ENCODE assay signal across 10 cellular contexts in the genomic region with DNA sequence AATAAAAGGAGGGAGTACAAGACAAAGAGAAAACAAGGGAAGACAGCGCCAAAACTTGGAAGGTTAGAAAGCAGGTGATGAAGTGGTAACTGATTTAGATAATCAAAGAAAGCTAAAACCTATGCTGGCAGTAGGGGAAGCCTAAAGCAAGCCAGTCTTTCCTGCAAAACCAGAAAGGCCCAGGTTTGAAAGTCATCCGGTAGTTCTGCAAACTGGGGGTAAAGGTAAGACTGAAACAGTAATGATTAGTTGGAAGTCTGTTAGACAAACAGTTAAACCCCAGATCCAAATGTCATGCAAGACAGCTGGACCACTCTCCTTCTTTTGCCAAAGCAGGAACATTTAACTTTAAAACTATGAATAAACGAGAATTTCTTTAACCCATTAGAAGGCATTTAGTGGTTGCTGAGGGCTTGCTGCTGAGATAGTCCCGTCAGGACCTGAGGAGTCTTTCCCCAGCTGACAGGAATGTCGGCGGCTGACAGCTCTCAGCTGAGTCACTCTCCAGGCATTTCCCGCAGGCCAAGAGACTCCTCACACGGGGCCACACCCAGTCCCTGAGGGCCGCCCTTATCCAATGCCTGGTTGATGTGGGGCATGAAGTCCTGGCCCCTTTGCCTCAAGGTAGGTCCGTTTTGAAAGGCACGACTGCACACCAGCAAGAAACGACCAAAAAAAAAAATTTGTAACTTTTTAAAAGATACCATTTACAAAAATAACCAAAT. TPM values are rescaled to one million over a fixed set of nuclear protein-coding genes. Genes with fewer than 3 reads are reported as not detected.
DNase-seq lines count a peak whose midpoint lies in the region; ATAC-seq, FAIRE-seq and TF ChIP-seq lines count a peak whose summit lies in the region.
"Had no signal": no experiment of that assay in that cellular context is flagged by ENCODE, and none has a peak within 500 bp of the region (broad histone marks: within the 10 kb centered on the region; RNA-seq: fewer than 3 reads in every experiment).

No MANE protein-coding gene starts in this region.

- CTCF ChIA-PET in A673 (lab: Charles Lee) (interaction anchor here (0.7 kb wide), 1 partner anchor 150 kb away, joined by 3 read pairs; no protein-coding TSS in a partner anchor), HepG2 (lab: Yijun Ruan, JAX; ENCODE audit: low intra/inter-chr PET ratio, low total read pairs) (no interaction called here)

- TF ChIP-seq POLR2A in HepG2 (IDR thresholded peaks at IDR 0.05; ENCODE audit: insufficient read depth in 1 of 2, low read depth in 2 of 2, low read length in 2 of 2): no peak

- POLR2A ChIA-PET in A673 (lab: Charles Lee; ENCODE audit: low non-redundant PET) (no interaction called here), HepG2 (lab: Yijun Ruan, JAX) (no interaction called here)

- H2AFZ ChIP-seq in HepG2 (ENCODE audit: low read length): no peak overlapping the region

- TF ChIP-seq EP300 in HepG2 (IDR thresholded peaks at IDR 0.05; ENCODE audit: low read depth in 2 of 2, low read length in 2 of 2) (no peak), HepG2 (CRISPR knock-in tag; IDR thresholded peaks at IDR 0.05; ENCODE audit: borderline replicate concordance) (no peak)

- H4K20me1 ChIP-seq in HepG2 (ENCODE audit: insufficient read depth, low read length): no peaks in the 10 kb centered on the region

- intact Hi-C loops in A673 (cut with micrococcal nuclease; ENCODE audit: unreplicated experiment) (loop anchor here (5.0 kb wide), 1 partner anchor 101 kb away; the partner anchor contains the start of gene YAP1), colonic mucosa (cut with DNase I) (no loop called here), HepG2 (cut with micrococcal nuclease; ENCODE audit: unreplicated experiment) (no loop called here)

- H3K79me2 ChIP-seq in HepG2 (ENCODE audit: insufficient read depth, low read length): no peaks in the 10 kb centered on the region

- H3K36me3 Mint-ChIP-seq in activated naive CD8-positive, alpha-beta T cell treated with anti-CD3 and anti-CD28 coated beads for 36 hours: no peaks in the 10 kb centered on the region

- H3K27ac Mint-ChIP-seq in activated naive CD8-positive, alpha-beta T cell treated with anti-CD3 and anti-CD28 coated beads for 36 hours: no peak overlapping the region

- peak overlapping the region; percentile 52 for H3K4me2 ChIP-seq in HepG2 (ENCODE audit: low read depth, low read length)

- no peaks in the 10 kb centered on the region for H3K9me3 Mint-ChIP-seq in activated naive CD8-positive, alpha-beta T cell treated with anti-CD3 and anti-CD28 coated beads for 36 hours

- in situ Hi-C loops in HepG2 (cut with HindIII; ENCODE audit: extremely low pct_ligation_motif_present, low pct_unique_long_range_greater_than_20kb): loop anchor here (5.0 to 25.0 kb wide), 2 partner anchors 144 to 574 kb away; no protein-coding TSS in a partner anchor

- FAIRE-seq in HepG2 (lab: Jason Lieb, UNC): peak; percentile 34

- BruUV-seq in A673 (replicated peaks; lab: Mats Ljungman, UMichigan) (no TSS peak), HepG2 (replicated peaks; lab: Mats Ljungman, UMichigan) (no TSS peak)

- no peaks in the 10 kb centered on the region for H3K9me3 ChIP-seq in A673 (ENCODE audit: low read depth, low read length, poor library complexity, severe bottlenecking)
- H3K9me3 ChIP-seq in colonic mucosa: no peaks in the 10 kb centered on the region
- H3K9me3 ChIP-seq in HepG2 (ENCODE audit: low read length): no peaks in the 10 kb centered on the region

- ATAC-seq in HepG2: peak; percentile 82

- H3K9ac ChIP-seq in colonic mucosa (ENCODE audit: low read depth in 2 of 2, low read length in 2 of 2) (no peak overlapping the region), HepG2 (ENCODE audit: insufficient read depth, low read depth, low read length) (no peak overlapping the region)

- TF ChIP-seq RAD21 in HepG2 (CRISPR knock-in tag; IDR thresholded peaks at IDR 0.05): no peak

- H3K4me1 ChIP-seq in A673 (ENCODE audit: insufficient read depth, low read length, poor library complexity, severe bottlenecking): peaks cover 8% of the 10 kb centered on the region
- H3K4me1 ChIP-seq in colonic mucosa: no peaks in the 10 kb centered on the region
- H3K4me1 ChIP-seq in HepG2 (ENCODE audit: insufficient read depth, low read length): peaks cover 41% of the 10 kb centered on the region

- 24% methylated on average over 7 of the region's 12 CpGs for WGBS in HepG2 (ENCODE audit: low lambda C conversion rate)

- H3K4me3 ChIP-seq in A673 (ENCODE audit: low read depth, low read length, poor library complexity, severe bottlenecking) (no peak overlapping the region), colonic mucosa (no peak overlapping the region), HepG2 (replicated peaks in 1 of 3; ENCODE audit: insufficient read depth in 1 of 3, low read depth in 2 of 3, low read length in 3 of 3) (no peak overlapping the region)

- H3K36me3 ChIP-seq in A673 (ENCODE audit: insufficient read depth, low read length, poor library complexity, severe bottlenecking) (no peaks in the 10 kb centered on the region), colonic mucosa (no peaks in the 10 kb centered on the region), HepG2 (replicated peaks in 1 of 2; ENCODE audit: control insufficient read depth in 1 of 2, insufficient read depth in 2 of 2, low read length in 2 of 2) (no peaks in the 10 kb centered on the region)

- peaks cover 24% of the 10 kb centered on the region for H3K27me3 Mint-ChIP-seq in activated naive CD8-positive, alpha-beta T cell treated with anti-CD3 and anti-CD28 coated beads for 36 hours

- TF ChIP-seq CTCF in A673 (conservative IDR thresholded peaks at IDR 0.05; ENCODE audit: low read depth, low read length) (no peak), colonic mucosa (IDR thresholded peaks at IDR 0.05) (no peak), HepG2 (CRISPR knock-in tag; IDR thresholded peaks at IDR 0.05) (no peak)

- H3K27ac ChIP-seq in A673 (ENCODE audit: low read depth, low read length, poor library complexity, severe bottlenecking) (no peak overlapping the region), colonic mucosa (no peak overlapping the region), HepG2 (ENCODE audit: extremely low read length, insufficient read depth, low read length) (no peak overlapping the region)

- H3K27me3 ChIP-seq in A673 (replicated peaks; ENCODE audit: insufficient read depth, low read depth, low read length, poor library complexity) (no peaks in the 10 kb centered on the region), colonic mucosa (no peaks in the 10 kb centered on the region), HepG2 (ENCODE audit: control insufficient read depth in 1 of 2, insufficient read depth in 2 of 2, low read length in 2 of 2) (no peaks in the 10 kb centered on the region)

- DNase-seq in A673 (ENCODE audit: low spot score) (peak; percentile 91), HuH-7.5 (ENCODE audit: low spot score) (peak; percentile 57), colonic mucosa (peak; percentile 76), HepG2 (ENCODE audit: low spot score) (peak; percentile 53), activated gamma-delta T cell (lab: John Stamatoyannopoulos, UW) (no peak), DMS 273 treated with DMSO at 0.1 percent for 48 hours (lab: John Stamatoyannopoulos, UW) (no peak), amygdala (lab: John Stamatoyannopoulos, UW) (no peak)
- no peak for DNase-seq in activated naive CD8-positive, alpha-beta T cell treated with anti-CD3 and anti-CD28 coated beads for 36 hours
- DNase-seq: DND-41, occipital lobe had no signal

- no peak overlapping the region for H3K4me3 Mint-ChIP-seq in activated naive CD8-positive, alpha-beta T cell treated with anti-CD3 and anti-CD28 coated beads for 36 hours

- no peaks in the 10 kb centered on the region for H3K4me1 Mint-ChIP-seq in activated naive CD8-positive, alpha-beta T cell treated with anti-CD3 and anti-CD28 coated beads for 36 hours

TF ChIP-seq in HepG2, 621 proteins besides CTCF, POLR2A, EP300 and RAD21 (continues in another document):
- no peak for TF ChIP-seq MYNN (CRISPR knock-in tag; IDR thresholded peaks at IDR 0.05; ENCODE audit: low read depth)
- TF ChIP-seq FOSL1 (CRISPR knock-in tag; IDR thresholded peaks at IDR 0.05; ENCODE audit: borderline replicate concordance): peak; percentile 65; the same call in 1 of the 2 replicates
- peak; percentile 68 for TF ChIP-seq TEAD3 (CRISPR knock-in tag; optimal IDR thresholded peaks at IDR 0.05; ENCODE audit: borderline replicate concordance)
- no peak for TF ChIP-seq ZNF468 (CRISPR knock-in tag; IDR thresholded peaks at IDR 0.05)
- no peak for TF ChIP-seq ZNF552 (CRISPR knock-in tag; IDR thresholded peaks at IDR 0.05; ENCODE audit: borderline replicate concordance)
- peak; percentile 95 for TF ChIP-seq FOSL2 (CRISPR knock-in tag; IDR thresholded peaks at IDR 0.05)
- TF ChIP-seq PHF21A (CRISPR knock-in tag; IDR thresholded peaks at IDR 0.05): no peak
- no peak for TF ChIP-seq ZNF260 (CRISPR knock-in tag; IDR thresholded peaks at IDR 0.05; ENCODE audit: borderline replicate concordance, low read depth)
- 0 out of 2 replicates have a peak, but pooled peaks have one; percentile 14 for TF ChIP-seq SALL1 (CRISPR knock-in tag; IDR thresholded peaks at IDR 0.05)

RNA-seq across cellular contexts. Expression of gene CFAP300, which starts 36.3 kb away (rescaled TPM):
- 10.9 and 11.3 TPM in 2 replicates for total RNA-seq in A673 (2021)
- under 1 TPM in 1 of 2 donors, not detected in 1; 0.45 TPM for total RNA-seq in colonic mucosa
- total RNA-seq in HepG2 (2016; rRNA removed; fragmentation: Illumina TruSeq; extraction: Trizol): not detected in 2 replicates
- not detected in 2 replicates for total RNA-seq in HepG2 (2016; cell fraction: cytosol; rRNA removed; fragmentation: Illumina TruSeq; extraction: Trizol; ENCODE audit: low read depth)
- not detected in 2 replicates for total RNA-seq in HepG2 (2016; cell fraction: insoluble cytoplasmic fraction; rRNA removed; fragmentation: Illumina TruSeq; extraction: Trizol)
- total RNA-seq in HepG2 (2016; cell fraction: membrane; rRNA removed; fragmentation: Illumina TruSeq; extraction: Trizol): not detected in 2 replicates
- not detected in 2 replicates for total RNA-seq in HepG2 (2016; cell fraction: nucleus; rRNA removed; fragmentation: Illumina TruSeq; extraction: Trizol)
- polyA plus RNA-seq in HepG2 (2011; rRNA removed): not detected in 2 replicates
- not detected in 2 replicates for polyA plus RNA-seq in HepG2 (2011; cell fraction: cytosol; rRNA removed)
- not detected in 2 replicates for polyA plus RNA-seq in HepG2 (2011; cell fraction: nucleus; rRNA removed)
- polyA plus RNA-seq in HepG2 (2012): not detected in 2 replicates
- polyA plus RNA-seq in HepG2 (2016; cell fraction: cytosol; fragmentation: Illumina TruSeq; extraction: Trizol; ENCODE audit: low read depth): not detected in 2 replicates
- polyA plus RNA-seq in HepG2 (2016; cell fraction: insoluble cytoplasmic fraction; fragmentation: Illumina TruSeq; extraction: Trizol; ENCODE audit: low read depth): not detected in 2 replicates
- not detected in 2 replicates for polyA plus RNA-seq in HepG2 (2016; cell fraction: membrane; fragmentation: Illumina TruSeq; extraction: Trizol; ENCODE audit: low read depth)
- polyA plus RNA-seq in HepG2 (2016; cell fraction: nucleus; fragmentation: Illumina TruSeq; extraction: Trizol; ENCODE audit: insufficient read depth, low read depth): not detected in 2 replicates
- not detected in 2 replicates for polyA minus RNA-seq in HepG2 (2011; rRNA and poly(A)+ RNA removed; ENCODE audit: low replicate concordance)
- not detected in 2 replicates for polyA minus RNA-seq in HepG2 (2011; cell fraction: cytosol; rRNA and poly(A)+ RNA removed)
- polyA minus RNA-seq in HepG2 (2011; cell fraction: nucleus; rRNA and poly(A)+ RNA removed): not detected in 2 replicates
- not detected for total RNA-seq in activated naive CD8-positive, alpha-beta T cell treated with anti-CD3 and anti-CD28 coated beads for 36 hours

Comparison
In these comparisons a context has a peak if more than half of its experiments do, and no peak if none do; other contexts are left out.
1. DNase-seq: peak in A673 (single experiment), HuH-7.5 (single experiment), colonic mucosa (single experiment) and HepG2 (single experiment); none in activated gamma-delta T cell (single experiment), DMS 273 treated with DMSO at 0.1 percent for 48 hours (single experiment), amygdala (0 of 56) and activated naive CD8-positive, alpha-beta T cell treated with anti-CD3 and anti-CD28 coated beads for 36 hours (single experiment).